In genomic region chr7:128934361-128935352, GRCh38 we compare ENCODE assay signal across 10 cellular contexts. TPM values are rescaled to one million over a fixed set of nuclear protein-coding genes. Genes with fewer than 3 reads are reported as not detected.
DNase-seq lines count a peak whose midpoint lies in the region; ATAC-seq, FAIRE-seq and TF ChIP-seq lines count a peak whose summit lies in the region.
"Had no signal": no experiment of that assay in that cellular context is flagged by ENCODE, and none has a peak within 500 bp of the region (broad histone marks: within the 10 kb centered on the region; RNA-seq: fewer than 3 reads in every experiment).

No MANE protein-coding gene starts in this region.

- ATAC-seq in GM21423 (IDR thresholded peaks at IDR 0.05; ENCODE audit: unreplicated experiment) (peak; percentile 26), HG03354 (IDR thresholded peaks at IDR 0.05; ENCODE audit: poor library complexity, severe bottlenecking, unreplicated experiment) (peak; percentile 42), PC-3 (no peak)
- ATAC-seq: T-cell had no signal

- DNase-seq in GM13977 (ENCODE audit: low spot score) (peak; percentile 76), islet precursor cell (peak; percentile 36), H54 (ENCODE audit: insufficient read length, low spot score) (no peak), PC-3 (no peak), NCI-H1436 treated with DMSO at 0.1 percent for 48 hours (lab: John Stamatoyannopoulos, UW) (no peak), OCI-M2 (lab: John Stamatoyannopoulos, UW; ENCODE audit: unreplicated experiment) (no peak)
- DNase-seq: NCI-H146, T-cell had no signal

- no peak overlapping the region for H3K9ac ChIP-seq in PC-3 (ENCODE audit: low read length)

- H3K4me1 ChIP-seq in PC-3 (ENCODE audit: insufficient read depth, low read length), result no peaks in the 10 kb centered on the region

- no peaks in the 10 kb centered on the region for H3F3A ChIP-seq in PC-3 (ENCODE audit: low read length, unreplicated experiment)

- POLR2A ChIA-PET in PC-3 (lab: Charles Lee; ENCODE audit: unreplicated experiment), result no interaction called here

- no TSS peak for BruUV-seq in PC-3 (replicated peaks; lab: Mats Ljungman, UMichigan)

- CTCF ChIA-PET in PC-3 (lab: Charles Lee), result no interaction called here

- no peak overlapping the region for H2AFZ ChIP-seq in PC-3 (ENCODE audit: low read length)

- H3K9me2 ChIP-seq in PC-3 (replicated peaks; ENCODE audit: low read length), result no peaks in the 10 kb centered on the region

- H3K79me2 ChIP-seq in PC-3 (ENCODE audit: low read length), result no peaks in the 10 kb centered on the region

- TF ChIP-seq CTCF in GM13977 (IDR thresholded peaks at IDR 0.05; ENCODE audit: extremely low read depth, insufficient read depth, missing control alignments), result no peak
- TF ChIP-seq CTCF in PC-3 (conservative IDR thresholded peaks at IDR 0.05; ENCODE audit: low read depth, low read length), result no peak

- intact Hi-C loops in PC-3 (cut with micrococcal nuclease), result no loop called here

- no peak for TF ChIP-seq POLR2A in H54 (IDR thresholded peaks at IDR 0.05; ENCODE audit: low read depth, low read length)

- in situ Hi-C loops in GM13977 (cut with MboI; ENCODE audit: low pct_unique_long_range_greater_than_20kb, low sequenced_read_pairs, unreplicated experiment), result no loop called here

- H3K9me3 ChIP-seq in PC-3 (ENCODE audit: low read length), result no peaks in the 10 kb centered on the region

- no peak overlapping the region for H3K4me2 ChIP-seq in PC-3 (ENCODE audit: low read length)

- no peaks in the 10 kb centered on the region for H3K27me3 ChIP-seq in PC-3 (ENCODE audit: low read length)

- no peaks in the 10 kb centered on the region for H4K20me1 ChIP-seq in PC-3 (ENCODE audit: low read length)

- no peak for FAIRE-seq in H54 (lab: Jason Lieb, UNC)

- no peaks in the 10 kb centered on the region for H3K36me3 ChIP-seq in PC-3 (ENCODE audit: low read depth, low read length)

- no peak overlapping the region for H3K4me3 ChIP-seq in PC-3 (ENCODE audit: low read length)

- H3K27ac ChIP-seq in PC-3 (ENCODE audit: low read length), result no peak overlapping the region

RNA-seq across cellular contexts. Expression of gene IRF5, which starts 3.1 kb away (rescaled TPM):
- 12.2 and 15.3 TPM in 2 replicates for total RNA-seq in PC-3 (2014; rRNA removed)

RNA-seq across cellular contexts. Expression of gene KCP, which starts 24.1 kb away (rescaled TPM):
- total RNA-seq in PC-3 (2014; rRNA removed), result 3.2 and 3.4 TPM in 2 replicates

Comparison
In these comparisons a context has a peak if more than half of its experiments do, and no peak if none do; other contexts are left out.
1. DNase-seq: peak in GM13977 (single experiment) and islet precursor cell (single experiment); none in H54 (single experiment), PC-3 (single experiment), NCI-H1436 treated with DMSO at 0.1 percent for 48 hours (single experiment) and OCI-M2 (single experiment).